13 cellular contexts compared by ENCODE assay signal in genomic region chr21:16418663-16419062, GRCh38.
DNase-seq lines count a peak whose midpoint lies in the region; ATAC-seq, FAIRE-seq and TF ChIP-seq lines count a peak whose summit lies in the region.
"Had no signal": no experiment of that assay in that cellular context is flagged by ENCODE, and none has a peak within 500 bp of the region (broad histone marks: within the 10 kb centered on the region; RNA-seq: fewer than 3 reads in every experiment).

No MANE protein-coding gene starts in this region.

- H3K4me3 ChIP-seq in liver (ENCODE audit: low read depth in 1 of 3, low read length in 3 of 3): peak overlapping the region in 1 of 3 donors; percentile 53
- no peak overlapping the region for H3K4me3 ChIP-seq in HepG2 (replicated peaks in 1 of 3; ENCODE audit: insufficient read depth in 1 of 3, low read depth in 2 of 3, low read length in 3 of 3)
- H3K4me3 ChIP-seq in esophagus (ENCODE audit: low read depth in 1 of 2, low read length in 2 of 2): no peak overlapping the region
- H3K4me3 ChIP-seq in pancreas: no peak overlapping the region
- no peak overlapping the region for H3K4me3 ChIP-seq in smooth muscle cell

- H3K27me3 ChIP-seq in liver (ENCODE audit: control insufficient read depth in 4 of 4, insufficient read depth in 4 of 4, low read length in 3 of 4) (no peaks in the 10 kb centered on the region), HepG2 (ENCODE audit: control insufficient read depth in 1 of 2, insufficient read depth in 2 of 2, low read length in 2 of 2) (no peaks in the 10 kb centered on the region), esophagus (ENCODE audit: control insufficient read depth in 1 of 2, insufficient read depth in 2 of 2, low read length in 2 of 2) (no peaks in the 10 kb centered on the region), pancreas (no peaks in the 10 kb centered on the region), smooth muscle cell (ENCODE audit: low read depth) (no peaks in the 10 kb centered on the region)

- TF ChIP-seq CTCF in liver (IDR thresholded peaks at IDR 0.05; ENCODE audit: low read depth, low read length, missing input control) (no peak), HepG2 (CRISPR knock-in tag; IDR thresholded peaks at IDR 0.05) (no peak), pancreas (IDR thresholded peaks at IDR 0.05) (no peak), omental fat pad (IDR thresholded peaks at IDR 0.05) (no peak), smooth muscle cell (IDR thresholded peaks at IDR 0.05; ENCODE audit: borderline replicate concordance, insufficient read depth, poor library complexity, severe bottlenecking) (no peak)

- 78% methylated on average over 5 of the region's 5 CpGs for WGBS in liver
- WGBS in HepG2 (ENCODE audit: low lambda C conversion rate): 89% methylated on average over 5 of the region's 5 CpGs
- WGBS in esophagus, 2 donors: 80 to 84% methylated on average over 5 of the region's 5 CpGs
- WGBS in pancreas, 2 donors: 85 to 87% methylated on average over 5 of the region's 5 CpGs
- WGBS in smooth muscle cell (ENCODE audit: low lambda C conversion rate): 97% methylated on average over 5 of the region's 5 CpGs

- no peaks in the 10 kb centered on the region for H3K36me3 ChIP-seq in liver (ENCODE audit: control insufficient read depth in 4 of 4, insufficient read depth in 3 of 4, low read depth in 1 of 4, low read length in 3 of 4)
- H3K36me3 ChIP-seq in HepG2 (replicated peaks in 1 of 2; ENCODE audit: control insufficient read depth in 1 of 2, insufficient read depth in 2 of 2, low read length in 2 of 2): no peaks in the 10 kb centered on the region
- no peaks in the 10 kb centered on the region for H3K36me3 ChIP-seq in esophagus (ENCODE audit: control insufficient read depth in 2 of 2, insufficient read depth in 2 of 2, low read length in 1 of 2)
- no peaks in the 10 kb centered on the region for H3K36me3 ChIP-seq in pancreas
- no peaks in the 10 kb centered on the region for H3K36me3 ChIP-seq in smooth muscle cell (ENCODE audit: low read depth)

- ATAC-seq in HepG2: no peak
- no peak for ATAC-seq in pancreas
- ATAC-seq in omental fat pad (ENCODE audit: low FRiP score): no peak
- ATAC-seq: activated CD8-positive, alpha-beta T cell treated with anti-CD3 and anti-CD28 coated beads, Interleukin-2, amount 10 ng/mL, durations not matched to agents 7 days and 5 days; naive thymus-derived CD4-positive, alpha-beta T cell had no signal

- CTCF ChIA-PET in HepG2 (lab: Yijun Ruan, JAX; ENCODE audit: low intra/inter-chr PET ratio, low total read pairs): no interaction called here

- no TSS peak for BruUV-seq in HepG2 (replicated peaks; lab: Mats Ljungman, UMichigan)

- H3K79me2 ChIP-seq in HepG2 (ENCODE audit: insufficient read depth, low read length): no peaks in the 10 kb centered on the region
- no peaks in the 10 kb centered on the region for H3K79me2 ChIP-seq in smooth muscle cell (ENCODE audit: low read depth)

- H2AFZ ChIP-seq in HepG2 (ENCODE audit: low read length) (no peak overlapping the region), smooth muscle cell (ENCODE audit: low read depth) (no peak overlapping the region)

- peaks cover 0 to 14% (median under 1%) of the 10 kb centered on the region in 4 donors for H3K4me1 ChIP-seq in liver (ENCODE audit: control insufficient read depth in 4 of 4, insufficient read depth in 4 of 4, low read length in 3 of 4)
- peaks cover 16% of the 10 kb centered on the region for H3K4me1 ChIP-seq in HepG2 (ENCODE audit: insufficient read depth, low read length)
- no peaks in the 10 kb centered on the region for H3K4me1 ChIP-seq in esophagus (ENCODE audit: control insufficient read depth in 2 of 2, insufficient read depth in 2 of 2, low read length in 1 of 2)
- peaks cover 3 to 22% (median 3%) of the 10 kb centered on the region in 3 donors for H3K4me1 ChIP-seq in pancreas
- H3K4me1 ChIP-seq in smooth muscle cell (ENCODE audit: low read depth): no peaks in the 10 kb centered on the region

- H3K4me2 ChIP-seq in HepG2 (ENCODE audit: low read depth, low read length) (no peak overlapping the region), smooth muscle cell (no peak overlapping the region)

- peak overlapping the region; percentile 89 to 95 for H3K27ac ChIP-seq in liver (ENCODE audit: low read depth in 1 of 2, low read length in 2 of 2)
- no peak overlapping the region for H3K27ac ChIP-seq in HepG2 (ENCODE audit: extremely low read length, insufficient read depth, low read length)
- H3K27ac ChIP-seq in esophagus (ENCODE audit: low read depth in 2 of 2, low read length in 1 of 2): peak overlapping the region; percentile 42 to 50
- peak overlapping the region in 3 of 4 donors; percentile 0 to 58 (median 18) for H3K27ac ChIP-seq in pancreas
- H3K27ac ChIP-seq in smooth muscle cell (ENCODE audit: low read depth): no peak overlapping the region

- TF ChIP-seq RAD21 in liver (IDR thresholded peaks at IDR 0.05): no peak
- TF ChIP-seq RAD21 in HepG2 (CRISPR knock-in tag; IDR thresholded peaks at IDR 0.05): no peak

- no peak for TF ChIP-seq EP300 in HepG2 (IDR thresholded peaks at IDR 0.05; ENCODE audit: low read depth in 2 of 2, low read length in 2 of 2)
- TF ChIP-seq EP300 in HepG2 (CRISPR knock-in tag; IDR thresholded peaks at IDR 0.05; ENCODE audit: borderline replicate concordance): no peak

- H3K9ac ChIP-seq in liver (ENCODE audit: low read depth in 1 of 2, low read length in 2 of 2) (peak overlapping the region in 1 of 2 donors; percentile 99), HepG2 (ENCODE audit: insufficient read depth, low read depth, low read length) (no peak overlapping the region), smooth muscle cell (ENCODE audit: low read depth) (no peak overlapping the region)

- intact Hi-C loops in HepG2 (cut with micrococcal nuclease; ENCODE audit: unreplicated experiment): loop anchor here (10.0 kb wide), 1 partner anchor 1594 kb away; no protein-coding TSS in a partner anchor
- intact Hi-C loops in pancreas (cut with DNase I): no loop called here

- no peak for TF ChIP-seq POLR2A in HepG2 (IDR thresholded peaks at IDR 0.05; ENCODE audit: insufficient read depth in 1 of 2, low read depth in 2 of 2, low read length in 2 of 2)

- POLR2A ChIA-PET in HepG2 (lab: Yijun Ruan, JAX): no interaction called here

- DNase-seq in HepG2 (ENCODE audit: low spot score): no peak
- DNase-seq in pancreas: no peak
- DNase-seq in HUDEP-2 (lab: John Stamatoyannopoulos, UW; ENCODE audit: unreplicated experiment in 76 of 76): no peak
- DNase-seq in omental fat pad (ENCODE audit: low spot score): no peak
- no peak for DNase-seq in smooth muscle cell (lab: John Stamatoyannopoulos, UW; ENCODE audit: unreplicated experiment)
- no peak for DNase-seq in stimulated activated CD4-positive, alpha-beta T cell treated with anti-CD3 and anti-CD28 coated beads, Interleukin-12 subunit alpha, Interleukin-12 subunit beta, amount 100 ng/mL, for 4 hours
- DNase-seq: activated CD8-positive, alpha-beta T cell treated with anti-CD3 and anti-CD28 coated beads, Interleukin-2, amount 10 ng/mL, durations not matched to agents 7 days and 5 days; activated naive CD8-positive, alpha-beta T cell treated with anti-CD3 and anti-CD28 coated beads, Interleukin-2, amount 10 ng/mL, durations not matched to agents 7 days and 5 days; GF-D8; naive thymus-derived CD4-positive, alpha-beta T cell; stimulated activated CD4-positive, alpha-beta T cell treated with anti-CD3 and anti-CD28 coated beads, Interleukin-2, amount 100 ng/mL, for 48 hours had no signal

- H3K9me3 ChIP-seq in liver (ENCODE audit: control insufficient read depth in 4 of 4, low read length in 3 of 4) (no peaks in the 10 kb centered on the region), HepG2 (ENCODE audit: low read length) (no peaks in the 10 kb centered on the region), esophagus (ENCODE audit: control insufficient read depth in 2 of 2, insufficient read depth in 1 of 2, low read depth in 1 of 2, low read length in 1 of 2) (no peaks in the 10 kb centered on the region), pancreas (no peaks in the 10 kb centered on the region), smooth muscle cell (replicated peaks; ENCODE audit: low read depth) (no peaks in the 10 kb centered on the region)

- no peaks in the 10 kb centered on the region for H3F3A ChIP-seq in smooth muscle cell (ENCODE audit: low read depth)

- in situ Hi-C loops in HepG2 (cut with HindIII; ENCODE audit: extremely low pct_ligation_motif_present, low pct_unique_long_range_greater_than_20kb): no loop called here

- H4K20me1 ChIP-seq in HepG2 (ENCODE audit: insufficient read depth, low read length): no peaks in the 10 kb centered on the region
- no peaks in the 10 kb centered on the region for H4K20me1 ChIP-seq in smooth muscle cell (ENCODE audit: low read depth)

- no peak for FAIRE-seq in HepG2 (lab: Jason Lieb, UNC)
- FAIRE-seq in pancreas (lab: Jason Lieb, UNC): no peak

TF ChIP-seq in liver, 16 proteins besides CTCF, POLR2A, EP300 and RAD21:
- TF ChIP-seq SP1 (IDR thresholded peaks at IDR 0.05): no peak
- no peak for TF ChIP-seq YY1 (IDR thresholded peaks at IDR 0.05)
- TF ChIP-seq MAX (IDR thresholded peaks at IDR 0.05): no peak
- no peak for TF ChIP-seq EGR1 (IDR thresholded peaks at IDR 0.05; ENCODE audit: low read depth in 2 of 2)
TF ChIP-seq in liver: peak in this region for 0.

TF ChIP-seq in HepG2, 621 proteins besides CTCF, POLR2A, EP300 and RAD21 (continues in another document):
- TF ChIP-seq TRAFD1 (CRISPR knock-in tag; IDR thresholded peaks at IDR 0.05; ENCODE audit: borderline replicate concordance): no peak

Comparison
In these comparisons a context has a peak if more than half of its experiments do, and no peak if none do; other contexts are left out.
1. H3K27ac ChIP-seq: peak in liver (2 of 2), esophagus (2 of 2) and pancreas (3 of 4); none in HepG2 (single experiment) and smooth muscle cell (single experiment).